ENCODE assay signal across 16 cellular contexts in the genomic region with DNA sequence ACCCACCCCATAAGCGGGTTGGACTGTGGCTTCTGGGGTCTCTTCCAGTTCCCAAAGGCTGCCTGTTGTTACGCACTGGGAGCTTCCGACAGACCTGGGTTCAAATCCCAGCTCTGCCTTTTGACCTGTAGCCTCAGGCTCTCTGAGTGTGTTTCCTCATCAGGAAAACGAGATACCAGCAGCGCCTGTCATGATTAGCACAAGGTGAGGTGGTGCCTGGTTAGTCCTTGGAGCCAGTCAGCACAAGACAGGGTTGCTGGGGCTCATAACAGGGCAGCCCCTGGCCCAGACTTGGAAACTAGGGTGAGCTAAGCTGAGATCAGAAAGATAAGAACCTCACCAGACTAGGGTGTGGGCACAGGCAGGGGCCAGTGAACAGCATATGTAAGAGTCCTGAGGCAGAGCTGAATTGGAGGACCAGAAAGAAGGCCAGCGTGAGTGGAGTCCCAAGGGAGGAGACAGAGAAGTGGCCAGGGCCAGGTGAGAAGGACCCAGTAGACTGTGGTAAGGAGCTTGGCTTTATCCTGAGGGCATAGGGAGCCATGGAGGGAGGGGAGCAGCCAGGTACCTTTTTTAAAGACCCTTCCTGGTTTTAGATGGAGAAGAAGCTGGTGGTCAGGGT. TPM values are rescaled to one million over a fixed set of nuclear protein-coding genes. Genes with fewer than 3 reads are reported as not detected.
DNase-seq lines count a peak whose midpoint lies in the region; ATAC-seq and TF ChIP-seq lines count a peak whose summit lies in the region.
"Had no signal": no experiment of that assay in that cellular context is flagged by ENCODE, and none has a peak within 500 bp of the region (broad histone marks: within the 10 kb centered on the region; RNA-seq: fewer than 3 reads in every experiment).

No MANE protein-coding gene starts in this region.

- H3K27ac Mint-ChIP-seq in T-helper 17 cell: peak overlapping the region; percentile 29

- H3K27me3 Mint-ChIP-seq in T-helper 17 cell: peaks cover 77% of the 10 kb centered on the region

- 60 to 66% (median 62%) methylated on average over 6 of the region's 6 CpGs for WGBS in heart left ventricle, 4 donors
- 74 to 76% methylated on average over 3 to 6 of the region's 6 CpGs for WGBS in testis, 2 donors

- TF ChIP-seq CTCF in left ventricle myocardium inferior (IDR thresholded peaks at IDR 0.05; ENCODE audit: borderline replicate concordance) (no peak), heart left ventricle (IDR thresholded peaks at IDR 0.05) (no peak), foreskin keratinocyte (conservative IDR thresholded peaks at IDR 0.05) (no peak), testis (IDR thresholded peaks at IDR 0.05) (no peak)

- peaks cover 13% of the 10 kb centered on the region for H3K4me1 Mint-ChIP-seq in T-helper 17 cell

- peaks cover 20% of the 10 kb centered on the region for H3K4me1 ChIP-seq in left ventricle myocardium inferior
- H3K4me1 ChIP-seq in heart left ventricle: peaks cover 0 to 15% (median 0%) of the 10 kb centered on the region in 12 donors
- peaks cover 17% of the 10 kb centered on the region for H3K4me1 ChIP-seq in foreskin keratinocyte
- peaks cover 16% of the 10 kb centered on the region for H3K4me1 ChIP-seq in testis
- H3K4me1 ChIP-seq: Caco-2 had no signal

- H3K36me3 Mint-ChIP-seq in T-helper 17 cell (ENCODE audit: low read depth): peaks cover 10% of the 10 kb centered on the region

- TF ChIP-seq POLR2A in heart left ventricle (IDR thresholded peaks at IDR 0.05) (no peak), testis (IDR thresholded peaks at IDR 0.05) (no peak)

- peak overlapping the region; percentile 58 for H3K27ac ChIP-seq in left ventricle myocardium inferior (replicated peaks)
- peak overlapping the region in 3 of 12 donors; percentile 30 to 49 (median 49) for H3K27ac ChIP-seq in heart left ventricle
- no peak overlapping the region for H3K27ac ChIP-seq in foreskin keratinocyte
- H3K27ac ChIP-seq in testis: peak overlapping the region; percentile 37 to 39
- H3K27ac ChIP-seq: A549, C4-2B, KMS-11 had no signal

- H3K4me3 ChIP-seq in left ventricle myocardium inferior: peak overlapping the region; percentile 55
- H3K4me3 ChIP-seq in heart left ventricle: peak overlapping the region in 1 of 12 donors; percentile 25
- H3K4me3 ChIP-seq in testis: no peak overlapping the region
- H3K4me3 ChIP-seq: A549, GM12878 had no signal

- H3K36me3 ChIP-seq in left ventricle myocardium inferior (no peaks in the 10 kb centered on the region), heart left ventricle (no peaks in the 10 kb centered on the region), testis (ENCODE audit: low read depth, missing control alignments) (no peaks in the 10 kb centered on the region)

- H3K27me3 ChIP-seq in left ventricle myocardium inferior (ENCODE audit: low read depth) (peaks cover 62% of the 10 kb centered on the region), heart left ventricle (peaks cover 0 to 52% (median 18%) of the 10 kb centered on the region in 9 donors), foreskin keratinocyte (no peaks in the 10 kb centered on the region), testis (no peaks in the 10 kb centered on the region)

- DNase-seq in left ventricle myocardium inferior (no peak), heart left ventricle (no peak), T-helper 17 cell (no peak), foreskin keratinocyte (peak in 1 of 2 donors; percentile 57), testis (no peak), midbrain (lab: John Stamatoyannopoulos, UW) (no peak), GF-D8 (lab: John Stamatoyannopoulos, UW) (no peak), glomerular visceral epithelial cell (ENCODE audit: extremely low spot score) (no peak)
- DNase-seq: Caco-2, HCEC 1CT, NCI-H1694 had no signal

- intact Hi-C loops in left ventricle myocardium inferior (cut with micrococcal nuclease): no loop called here
- intact Hi-C loops in heart left ventricle (cut with DNase I): no loop called here
- intact Hi-C loops in testis (cut with DNase I; ENCODE audit: low total_unique reads): no loop called here

- H3K4me3 Mint-ChIP-seq in T-helper 17 cell: no peak overlapping the region

- ATAC-seq in heart left ventricle: no peak
- ATAC-seq in T-helper 17 cell: no peak
- ATAC-seq in foreskin keratinocyte: peak; percentile 34
- ATAC-seq: GM12878 had no signal

- H3K9me3 ChIP-seq in left ventricle myocardium inferior (replicated peaks) (no peaks in the 10 kb centered on the region), heart left ventricle (no peaks in the 10 kb centered on the region), T-helper 17 cell (ENCODE audit: control insufficient read depth, low read length, poor library complexity, severe bottlenecking) (no peaks in the 10 kb centered on the region), testis (no peaks in the 10 kb centered on the region)
- H3K9me3 ChIP-seq: A549, Caco-2, SK-N-SH had no signal

RNA-seq across cellular contexts. Expression of gene FUBP3, which starts 42.7 kb away (rescaled TPM):
- total RNA-seq in left ventricle myocardium inferior (22.6 TPM), heart left ventricle (10 to 100 TPM; 17.5 to 39.5 (median 28.9) TPM), T-helper 17 cell (10 to 100 TPM; 30.6 to 33.6 TPM), foreskin keratinocyte (43.9 and 50.6 TPM in 2 replicates), testis (10 to 100 TPM; 85.3 to 88.7 TPM)
- polyA plus RNA-seq in heart left ventricle (10 to 100 TPM; 14.4 to 20.5 TPM), foreskin keratinocyte (17.3 and 21.2 TPM in 2 replicates), testis (ENCODE audit: insufficient read depth, low read depth, low replicate concordance) (59.4 TPM)
